8 cellular contexts compared by ENCODE assay signal in genomic region chr7:27697861-27698430, GRCh38.
DNase-seq lines count a peak whose midpoint lies in the region; ATAC-seq and TF ChIP-seq lines count a peak whose summit lies in the region.

No MANE protein-coding gene starts in this region.

- no peak overlapping the region for H3K4me3 ChIP-seq in fibroblast of mammary gland (ENCODE audit: control insufficient read depth, low read depth, low read length)

- no peak for TF ChIP-seq CTCF in fibroblast of mammary gland (conservative IDR thresholded peaks at IDR 0.05; ENCODE audit: control insufficient read depth, insufficient read depth, low read depth, low read length)

- peak; percentile 91 for ATAC-seq in GM18867 (IDR thresholded peaks at IDR 0.05; ENCODE audit: unreplicated experiment)
- peak; percentile 84 for ATAC-seq in HG02623 (IDR thresholded peaks at IDR 0.05; ENCODE audit: unreplicated experiment)
- ATAC-seq in GM21423 (IDR thresholded peaks at IDR 0.05; ENCODE audit: unreplicated experiment): no peak

- DNase-seq in NOMO-1 treated with DMSO at 0.1 percent for 48 hours (lab: John Stamatoyannopoulos, UW; ENCODE audit: unreplicated experiment) (peak; percentile 93), fibroblast of mammary gland (ENCODE audit: low read depth) (peak; percentile 37), AG20443 (ENCODE audit: low spot score) (no peak), HuH-7 (ENCODE audit: low spot score) (no peak)
- DNase-seq in activated CD4-positive, CD25-positive, alpha-beta regulatory T cell treated with anti-CD3 and anti-CD28 coated beads, Interleukin-2, amount 50 U/mL, for 72 hours: no peak

Comparison
In these comparisons a context has a peak if more than half of its experiments do, and no peak if none do; other contexts are left out.
1. DNase-seq: peak in NOMO-1 treated with DMSO at 0.1 percent for 48 hours (single experiment) and fibroblast of mammary gland (single experiment); none in AG20443 (single experiment), HuH-7 (single experiment) and activated CD4-positive, CD25-positive, alpha-beta regulatory T cell treated with anti-CD3 and anti-CD28 coated beads, Interleukin-2, amount 50 U/mL, for 72 hours (single experiment).